In the genomic region with DNA sequence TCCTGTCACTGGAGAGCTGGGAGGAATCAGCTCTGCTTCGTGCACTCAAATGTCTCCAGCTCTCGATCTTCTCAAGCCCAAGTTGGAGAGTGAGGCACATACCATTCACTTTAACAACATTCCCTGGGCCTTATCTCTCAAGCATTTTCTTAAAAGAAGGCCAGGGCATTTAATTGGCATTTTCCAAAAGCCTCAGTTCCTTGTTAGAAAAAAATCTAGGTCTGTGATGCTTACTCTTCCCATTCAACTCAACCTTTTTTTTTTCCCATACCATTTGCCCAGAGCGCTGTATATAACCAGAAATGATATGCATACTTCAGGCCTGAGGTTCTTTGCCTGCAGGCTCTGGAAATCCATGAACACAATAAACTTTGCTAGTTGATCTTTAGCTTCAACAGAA, we compare ENCODE assay signal across 2 cellular contexts.
TF ChIP-seq lines count a peak whose summit lies in the region.

No MANE protein-coding gene starts in this region.

TF ChIP-seq in IMR-90, 13 proteins besides CTCF, POLR2A, EP300 and RAD21:
- TF ChIP-seq SMC3 (IDR thresholded peaks at IDR 0.05; ENCODE audit: low read depth, low read length) (no peak), MAFK (IDR thresholded peaks at IDR 0.05; ENCODE audit: low read depth, low read length) (no peak), MAZ (IDR thresholded peaks at IDR 0.05; ENCODE audit: borderline replicate concordance, low read depth, low read length) (no peak), RCOR1 (IDR thresholded peaks at IDR 0.05; ENCODE audit: insufficient replicate concordance, low read length) (no peak), FOS (IDR thresholded peaks at IDR 0.05; ENCODE audit: low read depth, low read length) (no peak), CEBPB (IDR thresholded peaks at IDR 0.05; ENCODE audit: low read depth, low read length) (no peak), CHD1 (IDR thresholded peaks at IDR 0.05; ENCODE audit: low read depth, low read length) (no peak), NFE2L2 (IDR thresholded peaks at IDR 0.05; ENCODE audit: low read depth, low read length) (no peak), MXI1 (IDR thresholded peaks at IDR 0.05; ENCODE audit: borderline replicate concordance, low read depth, low read length) (no peak), RFX5 (IDR thresholded peaks at IDR 0.05; ENCODE audit: low read depth, low read length) (no peak), BHLHE40 (IDR thresholded peaks at IDR 0.05; ENCODE audit: low read depth, low read length) (no peak)
- TF ChIP-seq, protein P1, sequence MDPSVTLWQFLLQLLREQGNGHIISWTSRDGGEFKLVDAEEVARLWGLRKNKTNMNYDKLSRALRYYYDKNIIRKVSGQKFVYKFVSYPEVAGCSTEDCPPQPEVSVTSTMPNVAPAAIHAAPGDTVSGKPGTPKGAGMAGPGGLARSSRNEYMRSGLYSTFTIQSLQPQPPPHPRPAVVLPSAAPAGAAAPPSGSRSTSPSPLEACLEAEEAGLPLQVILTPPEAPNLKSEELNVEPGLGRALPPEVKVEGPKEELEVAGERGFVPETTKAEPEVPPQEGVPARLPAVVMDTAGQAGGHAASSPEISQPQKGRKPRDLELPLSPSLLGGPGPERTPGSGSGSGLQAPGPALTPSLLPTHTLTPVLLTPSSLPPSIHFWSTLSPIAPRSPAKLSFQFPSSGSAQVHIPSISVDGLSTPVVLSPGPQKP (IDR thresholded peaks at IDR 0.05; ENCODE audit: borderline replicate concordance, low read depth, low read length): no peak
- TF ChIP-seq, protein P2, sequence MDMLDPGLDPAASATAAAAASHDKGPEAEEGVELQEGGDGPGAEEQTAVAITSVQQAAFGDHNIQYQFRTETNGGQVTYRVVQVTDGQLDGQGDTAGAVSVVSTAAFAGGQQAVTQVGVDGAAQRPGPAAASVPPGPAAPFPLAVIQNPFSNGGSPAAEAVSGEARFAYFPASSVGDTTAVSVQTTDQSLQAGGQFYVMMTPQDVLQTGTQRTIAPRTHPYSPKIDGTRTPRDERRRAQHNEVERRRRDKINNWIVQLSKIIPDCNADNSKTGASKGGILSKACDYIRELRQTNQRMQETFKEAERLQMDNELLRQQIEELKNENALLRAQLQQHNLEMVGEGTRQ (IDR thresholded peaks at IDR 0.05; ENCODE audit: low read depth, low read length): no peak

TF ChIP-seq in K562, 482 proteins besides CTCF, POLR2A, EP300 and RAD21:
- TF ChIP-seq ZNF316 (IDR thresholded peaks at IDR 0.05) (no peak), POLR2AphosphoS5 (IDR thresholded peaks at IDR 0.05; ENCODE audit: control insufficient read depth, insufficient read depth, low read depth, low read length) (no peak), SIN3B (IDR thresholded peaks at IDR 0.05; ENCODE audit: low read depth) (no peak), MAFK (IDR thresholded peaks at IDR 0.05; ENCODE audit: low read length) (no peak), CCNT2 (IDR thresholded peaks at IDR 0.05; ENCODE audit: borderline replicate concordance, extremely low read depth, insufficient read length, low read depth, low read length) (no peak), ADNP (tag; IDR thresholded peaks at IDR 0.05) (no peak), DACH1 (IDR thresholded peaks at IDR 0.05; ENCODE audit: partially characterized antibody) (no peak), SLC30A9 (CRISPR knock-in tag; IDR thresholded peaks at IDR 0.05) (no peak)
- TF ChIP-seq, protein P3, sequence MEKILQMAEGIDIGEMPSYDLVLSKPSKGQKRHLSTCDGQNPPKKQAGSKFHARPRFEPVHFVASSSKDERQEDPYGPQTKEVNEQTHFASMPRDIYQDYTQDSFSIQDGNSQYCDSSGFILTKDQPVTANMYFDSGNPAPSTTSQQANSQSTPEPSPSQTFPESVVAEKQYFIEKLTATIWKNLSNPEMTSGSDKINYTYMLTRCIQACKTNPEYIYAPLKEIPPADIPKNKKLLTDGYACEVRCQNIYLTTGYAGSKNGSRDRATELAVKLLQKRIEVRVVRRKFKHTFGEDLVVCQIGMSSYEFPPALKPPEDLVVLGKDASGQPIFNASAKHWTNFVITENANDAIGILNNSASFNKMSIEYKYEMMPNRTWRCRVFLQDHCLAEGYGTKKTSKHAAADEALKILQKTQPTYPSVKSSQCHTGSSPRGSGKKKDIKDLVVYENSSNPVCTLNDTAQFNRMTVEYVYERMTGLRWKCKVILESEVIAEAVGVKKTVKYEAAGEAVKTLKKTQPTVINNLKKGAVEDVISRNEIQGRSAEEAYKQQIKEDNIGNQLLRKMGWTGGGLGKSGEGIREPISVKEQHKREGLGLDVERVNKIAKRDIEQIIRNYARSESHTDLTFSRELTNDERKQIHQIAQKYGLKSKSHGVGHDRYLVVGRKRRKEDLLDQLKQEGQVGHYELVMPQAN (IDR thresholded peaks at IDR 0.05; ENCODE audit: borderline replicate concordance): no peak
